28 cellular contexts compared by ENCODE assay signal in genomic region chr7:89602984-89603383, GRCh38.
"Had no signal": no experiment of that assay in that cellular context is flagged by ENCODE, and none has a peak within 500 bp of the region (broad histone marks: within the 10 kb centered on the region; RNA-seq: fewer than 3 reads in every experiment).

No MANE protein-coding gene starts in this region.

- H3K27me3 ChIP-seq: neural progenitor cell, ovary, spleen, suprapubic skin, testis, tibial artery, transverse colon, upper lobe of right lung, uterus had no signal

- DNase-seq: natural killer cell; occipital lobe; ovary; posterior cingulate gyrus; psoas muscle; right cardiac atrium; spleen; stimulated activated CD4-positive, alpha-beta T cell treated with anti-CD3 and anti-CD28 coated beads, Interleukin-12 subunit alpha, Interleukin-12 subunit beta, amount 100 ng/mL, for 4 hours; stimulated activated CD4-positive, alpha-beta T cell treated with anti-CD3 and anti-CD28 coated beads, Interleukin-1b, Interleukin-23, amount 100 ng/mL, for 48 hours; stimulated activated CD4-positive, alpha-beta T cell treated with anti-CD3 and anti-CD28 coated beads, Interleukin-4, amount 100 ng/mL, for 1 hour; stimulated activated CD4-positive, alpha-beta T cell treated with anti-CD3 and anti-CD28 coated beads, Interleukin-4, amount 100 ng/mL, for 4 hours; stimulated activated CD8-positive, alpha-beta memory T cell treated with anti-CD3 and anti-CD28 coated beads, Interleukin-4, amount 100 ng/mL, for 48 hours; stimulated activated naive CD4-positive, alpha-beta T cell; stimulated activated naive CD8-positive, alpha-beta T cell treated with anti-CD3 and anti-CD28 coated beads, Interleukin-15, amount 100 ng/mL, for 72 hours; stimulated activated naive CD8-positive, alpha-beta T cell treated with anti-CD3 and anti-CD28 coated beads, Interleukin-15, Interleukin-2, amounts not matched to agents 100 U/mL and 50 U/mL, for 24 hours; substantia nigra; testis; tibial artery; transverse colon; upper lobe of right lung; uterus had no signal

- H3K4me3 ChIP-seq: neural progenitor cell, ovary, psoas muscle, skin epidermis, smooth muscle cell, spleen, suprapubic skin, testis, tibial artery, transverse colon, upper lobe of right lung, uterus had no signal

- H2AFZ ChIP-seq: neural progenitor cell, parathyroid adenoma had no signal

- H3K36me3 ChIP-seq: neural progenitor cell, ovary, spleen, suprapubic skin, tibial artery, transverse colon, upper lobe of right lung, uterus had no signal

- H3K4me1 ChIP-seq: neural progenitor cell, parathyroid adenoma, psoas muscle, spleen, suprapubic skin, testis, tibial artery, transverse colon, upper lobe of right lung, uterus had no signal

- H3K4me2 ChIP-seq: neural progenitor cell, smooth muscle cell had no signal

- H3K79me2 ChIP-seq: parathyroid adenoma had no signal

- H3K9me3 ChIP-seq: ovary, psoas muscle, testis, tibial artery, upper lobe of right lung, uterus had no signal

- H3K9ac ChIP-seq: neural progenitor cell, parathyroid adenoma had no signal

- ATAC-seq: natural killer cell; psoas muscle; right cardiac atrium; sciatic nerve; stimulated activated memory B cell treated with anti-CD40 and anti-IgM and Interleukin-4, amounts not matched to agents 10 μg/mL and 1 μg/mL and 100 μg/mL, for 72 hours; stimulated activated naive CD8-positive, alpha-beta T cell treated with anti-CD3 and anti-CD28 coated beads, Interleukin-15, amount 100 ng/mL, for 72 hours; stimulated activated naive CD8-positive, alpha-beta T cell treated with anti-CD3 and anti-CD28 coated beads, Interleukin-15, Interleukin-2, amounts not matched to agents 100 U/mL and 50 U/mL, for 24 hours; upper lobe of right lung had no signal

- H3K27ac ChIP-seq: neural progenitor cell, ovary, parathyroid adenoma, psoas muscle, skin epidermis, spleen, suprapubic skin, testis, tibial artery, transverse colon, upper lobe of right lung, uterus had no signal
